Comparison of ENCODE assay signal across 1 cellular context in the genomic region with DNA sequence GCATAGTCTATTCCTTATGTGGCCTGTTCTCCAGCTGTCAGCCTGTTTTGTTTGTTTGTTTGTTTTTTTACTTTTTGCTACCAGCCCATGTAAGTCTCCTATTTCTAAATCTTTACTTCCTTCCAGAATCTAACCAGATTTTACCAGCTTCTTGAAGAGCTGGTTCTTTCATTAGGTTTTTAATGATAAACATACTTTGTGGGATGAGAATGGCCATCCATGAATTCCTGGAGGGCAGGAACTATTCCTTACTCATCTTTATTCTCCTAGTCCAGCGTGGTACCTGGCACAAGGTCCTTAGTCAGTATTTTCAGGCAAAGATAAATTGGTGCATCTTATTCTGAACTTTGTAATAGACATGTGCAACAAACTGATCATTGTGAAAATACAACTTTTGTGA.
TF ChIP-seq lines count a peak whose summit lies in the region.

No MANE protein-coding gene starts in this region.

TF ChIP-seq in K562, 482 proteins besides CTCF, POLR2A, EP300 and RAD21:
- TF ChIP-seq RBM15 (IDR thresholded peaks at IDR 0.05; ENCODE audit: insufficient read depth, low read length) (no peak), IFI16 (CRISPR knock-in tag; IDR thresholded peaks at IDR 0.05) (no peak), ZNF146 (CRISPR knock-in tag; IDR thresholded peaks at IDR 0.05; ENCODE audit: unreplicated experiment) (no peak), HMG20A (CRISPR knock-in tag; conservative IDR thresholded peaks at IDR 0.05) (no peak), MYBL2 (IDR thresholded peaks at IDR 0.05; ENCODE audit: low read depth) (no peak), MYBL2 (CRISPR knock-in tag; IDR thresholded peaks at IDR 0.05; ENCODE audit: borderline replicate concordance) (no peak)
- TF ChIP-seq, protein P1, sequence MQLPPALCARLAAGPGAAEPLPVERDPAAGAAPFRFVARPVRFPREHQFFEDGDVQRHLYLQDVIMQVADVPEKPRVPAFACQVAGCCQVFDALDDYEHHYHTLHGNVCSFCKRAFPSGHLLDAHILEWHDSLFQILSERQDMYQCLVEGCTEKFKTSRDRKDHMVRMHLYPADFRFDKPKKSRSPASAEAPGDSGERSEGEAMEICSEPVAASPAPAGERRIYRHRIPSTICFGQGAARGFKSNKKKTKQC (CRISPR knock-in tag; IDR thresholded peaks at IDR 0.05): no peak
- TF ChIP-seq, protein P2, sequence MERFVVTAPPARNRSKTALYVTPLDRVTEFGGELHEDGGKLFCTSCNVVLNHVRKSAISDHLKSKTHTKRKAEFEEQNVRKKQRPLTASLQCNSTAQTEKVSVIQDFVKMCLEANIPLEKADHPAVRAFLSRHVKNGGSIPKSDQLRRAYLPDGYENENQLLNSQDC (CRISPR knock-in tag; IDR thresholded peaks at IDR 0.05): no peak
